In the genomic region with DNA sequence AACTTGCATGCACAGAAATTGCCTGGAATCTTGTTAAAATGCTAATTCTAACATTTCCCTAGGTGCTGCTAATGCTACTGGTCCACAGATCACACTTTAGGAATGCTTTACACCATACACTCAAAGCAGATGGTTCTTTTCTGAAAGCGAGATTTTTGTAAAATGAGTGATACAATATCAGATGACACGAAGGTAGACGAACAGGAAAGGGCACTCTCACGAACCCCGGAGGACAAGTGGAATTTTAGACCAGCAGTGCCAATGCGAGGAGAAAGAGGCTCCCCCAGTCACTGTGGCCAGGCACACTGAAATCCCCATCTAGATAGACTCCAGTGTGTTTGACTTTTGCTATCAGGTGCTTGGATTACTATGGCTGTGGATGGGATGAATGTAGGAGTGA, we compare ENCODE assay signal across 2 cellular contexts.
TF ChIP-seq lines count a peak whose summit lies in the region.

No MANE protein-coding gene starts in this region.

TF ChIP-seq in IMR-90, 13 proteins besides CTCF, POLR2A, EP300 and RAD21:
- TF ChIP-seq BHLHE40 (IDR thresholded peaks at IDR 0.05; ENCODE audit: low read depth, low read length) (no peak), SMC3 (IDR thresholded peaks at IDR 0.05; ENCODE audit: low read depth, low read length) (no peak), RCOR1 (IDR thresholded peaks at IDR 0.05; ENCODE audit: insufficient replicate concordance, low read length) (no peak), CHD1 (IDR thresholded peaks at IDR 0.05; ENCODE audit: low read depth, low read length) (no peak), RFX5 (IDR thresholded peaks at IDR 0.05; ENCODE audit: low read depth, low read length) (no peak), MAFK (IDR thresholded peaks at IDR 0.05; ENCODE audit: low read depth, low read length) (no peak), CEBPB (IDR thresholded peaks at IDR 0.05; ENCODE audit: low read depth, low read length) (no peak), MAZ (IDR thresholded peaks at IDR 0.05; ENCODE audit: borderline replicate concordance, low read depth, low read length) (no peak), FOS (IDR thresholded peaks at IDR 0.05; ENCODE audit: low read depth, low read length) (no peak), NFE2L2 (IDR thresholded peaks at IDR 0.05; ENCODE audit: low read depth, low read length) (no peak), MXI1 (IDR thresholded peaks at IDR 0.05; ENCODE audit: borderline replicate concordance, low read depth, low read length) (no peak)
- TF ChIP-seq, protein P1, sequence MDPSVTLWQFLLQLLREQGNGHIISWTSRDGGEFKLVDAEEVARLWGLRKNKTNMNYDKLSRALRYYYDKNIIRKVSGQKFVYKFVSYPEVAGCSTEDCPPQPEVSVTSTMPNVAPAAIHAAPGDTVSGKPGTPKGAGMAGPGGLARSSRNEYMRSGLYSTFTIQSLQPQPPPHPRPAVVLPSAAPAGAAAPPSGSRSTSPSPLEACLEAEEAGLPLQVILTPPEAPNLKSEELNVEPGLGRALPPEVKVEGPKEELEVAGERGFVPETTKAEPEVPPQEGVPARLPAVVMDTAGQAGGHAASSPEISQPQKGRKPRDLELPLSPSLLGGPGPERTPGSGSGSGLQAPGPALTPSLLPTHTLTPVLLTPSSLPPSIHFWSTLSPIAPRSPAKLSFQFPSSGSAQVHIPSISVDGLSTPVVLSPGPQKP (IDR thresholded peaks at IDR 0.05; ENCODE audit: borderline replicate concordance, low read depth, low read length), result no peak
- TF ChIP-seq, protein P2, sequence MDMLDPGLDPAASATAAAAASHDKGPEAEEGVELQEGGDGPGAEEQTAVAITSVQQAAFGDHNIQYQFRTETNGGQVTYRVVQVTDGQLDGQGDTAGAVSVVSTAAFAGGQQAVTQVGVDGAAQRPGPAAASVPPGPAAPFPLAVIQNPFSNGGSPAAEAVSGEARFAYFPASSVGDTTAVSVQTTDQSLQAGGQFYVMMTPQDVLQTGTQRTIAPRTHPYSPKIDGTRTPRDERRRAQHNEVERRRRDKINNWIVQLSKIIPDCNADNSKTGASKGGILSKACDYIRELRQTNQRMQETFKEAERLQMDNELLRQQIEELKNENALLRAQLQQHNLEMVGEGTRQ (IDR thresholded peaks at IDR 0.05; ENCODE audit: low read depth, low read length), result no peak
TF ChIP-seq in IMR-90: peak in this region for 0.

TF ChIP-seq in H1, 55 proteins besides CTCF, POLR2A, EP300 and RAD21:
- no peak for TF ChIP-seq HDAC6 (IDR thresholded peaks at IDR 0.05; ENCODE audit: low read depth, low read length)
- TF ChIP-seq, protein P3, sequence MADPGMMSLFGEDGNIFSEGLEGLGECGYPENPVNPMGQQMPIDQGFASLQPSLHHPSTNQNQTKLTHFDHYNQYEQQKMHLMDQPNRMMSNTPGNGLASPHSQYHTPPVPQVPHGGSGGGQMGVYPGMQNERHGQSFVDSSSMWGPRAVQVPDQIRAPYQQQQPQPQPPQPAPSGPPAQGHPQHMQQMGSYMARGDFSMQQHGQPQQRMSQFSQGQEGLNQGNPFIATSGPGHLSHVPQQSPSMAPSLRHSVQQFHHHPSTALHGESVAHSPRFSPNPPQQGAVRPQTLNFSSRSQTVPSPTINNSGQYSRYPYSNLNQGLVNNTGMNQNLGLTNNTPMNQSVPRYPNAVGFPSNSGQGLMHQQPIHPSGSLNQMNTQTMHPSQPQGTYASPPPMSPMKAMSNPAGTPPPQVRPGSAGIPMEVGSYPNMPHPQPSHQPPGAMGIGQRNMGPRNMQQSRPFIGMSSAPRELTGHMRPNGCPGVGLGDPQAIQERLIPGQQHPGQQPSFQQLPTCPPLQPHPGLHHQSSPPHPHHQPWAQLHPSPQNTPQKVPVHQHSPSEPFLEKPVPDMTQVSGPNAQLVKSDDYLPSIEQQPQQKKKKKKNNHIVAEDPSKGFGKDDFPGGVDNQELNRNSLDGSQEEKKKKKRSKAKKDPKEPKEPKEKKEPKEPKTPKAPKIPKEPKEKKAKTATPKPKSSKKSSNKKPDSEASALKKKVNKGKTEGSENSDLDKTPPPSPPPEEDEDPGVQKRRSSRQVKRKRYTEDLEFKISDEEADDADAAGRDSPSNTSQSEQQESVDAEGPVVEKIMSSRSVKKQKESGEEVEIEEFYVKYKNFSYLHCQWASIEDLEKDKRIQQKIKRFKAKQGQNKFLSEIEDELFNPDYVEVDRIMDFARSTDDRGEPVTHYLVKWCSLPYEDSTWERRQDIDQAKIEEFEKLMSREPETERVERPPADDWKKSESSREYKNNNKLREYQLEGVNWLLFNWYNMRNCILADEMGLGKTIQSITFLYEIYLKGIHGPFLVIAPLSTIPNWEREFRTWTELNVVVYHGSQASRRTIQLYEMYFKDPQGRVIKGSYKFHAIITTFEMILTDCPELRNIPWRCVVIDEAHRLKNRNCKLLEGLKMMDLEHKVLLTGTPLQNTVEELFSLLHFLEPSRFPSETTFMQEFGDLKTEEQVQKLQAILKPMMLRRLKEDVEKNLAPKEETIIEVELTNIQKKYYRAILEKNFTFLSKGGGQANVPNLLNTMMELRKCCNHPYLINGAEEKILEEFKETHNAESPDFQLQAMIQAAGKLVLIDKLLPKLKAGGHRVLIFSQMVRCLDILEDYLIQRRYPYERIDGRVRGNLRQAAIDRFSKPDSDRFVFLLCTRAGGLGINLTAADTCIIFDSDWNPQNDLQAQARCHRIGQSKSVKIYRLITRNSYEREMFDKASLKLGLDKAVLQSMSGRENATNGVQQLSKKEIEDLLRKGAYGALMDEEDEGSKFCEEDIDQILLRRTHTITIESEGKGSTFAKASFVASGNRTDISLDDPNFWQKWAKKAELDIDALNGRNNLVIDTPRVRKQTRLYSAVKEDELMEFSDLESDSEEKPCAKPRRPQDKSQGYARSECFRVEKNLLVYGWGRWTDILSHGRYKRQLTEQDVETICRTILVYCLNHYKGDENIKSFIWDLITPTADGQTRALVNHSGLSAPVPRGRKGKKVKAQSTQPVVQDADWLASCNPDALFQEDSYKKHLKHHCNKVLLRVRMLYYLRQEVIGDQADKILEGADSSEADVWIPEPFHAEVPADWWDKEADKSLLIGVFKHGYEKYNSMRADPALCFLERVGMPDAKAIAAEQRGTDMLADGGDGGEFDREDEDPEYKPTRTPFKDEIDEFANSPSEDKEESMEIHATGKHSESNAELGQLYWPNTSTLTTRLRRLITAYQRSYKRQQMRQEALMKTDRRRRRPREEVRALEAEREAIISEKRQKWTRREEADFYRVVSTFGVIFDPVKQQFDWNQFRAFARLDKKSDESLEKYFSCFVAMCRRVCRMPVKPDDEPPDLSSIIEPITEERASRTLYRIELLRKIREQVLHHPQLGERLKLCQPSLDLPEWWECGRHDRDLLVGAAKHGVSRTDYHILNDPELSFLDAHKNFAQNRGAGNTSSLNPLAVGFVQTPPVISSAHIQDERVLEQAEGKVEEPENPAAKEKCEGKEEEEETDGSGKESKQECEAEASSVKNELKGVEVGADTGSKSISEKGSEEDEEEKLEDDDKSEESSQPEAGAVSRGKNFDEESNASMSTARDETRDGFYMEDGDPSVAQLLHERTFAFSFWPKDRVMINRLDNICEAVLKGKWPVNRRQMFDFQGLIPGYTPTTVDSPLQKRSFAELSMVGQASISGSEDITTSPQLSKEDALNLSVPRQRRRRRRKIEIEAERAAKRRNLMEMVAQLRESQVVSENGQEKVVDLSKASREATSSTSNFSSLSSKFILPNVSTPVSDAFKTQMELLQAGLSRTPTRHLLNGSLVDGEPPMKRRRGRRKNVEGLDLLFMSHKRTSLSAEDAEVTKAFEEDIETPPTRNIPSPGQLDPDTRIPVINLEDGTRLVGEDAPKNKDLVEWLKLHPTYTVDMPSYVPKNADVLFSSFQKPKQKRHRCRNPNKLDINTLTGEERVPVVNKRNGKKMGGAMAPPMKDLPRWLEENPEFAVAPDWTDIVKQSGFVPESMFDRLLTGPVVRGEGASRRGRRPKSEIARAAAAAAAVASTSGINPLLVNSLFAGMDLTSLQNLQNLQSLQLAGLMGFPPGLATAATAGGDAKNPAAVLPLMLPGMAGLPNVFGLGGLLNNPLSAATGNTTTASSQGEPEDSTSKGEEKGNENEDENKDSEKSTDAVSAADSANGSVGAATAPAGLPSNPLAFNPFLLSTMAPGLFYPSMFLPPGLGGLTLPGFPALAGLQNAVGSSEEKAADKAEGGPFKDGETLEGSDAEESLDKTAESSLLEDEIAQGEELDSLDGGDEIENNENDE (IDR thresholded peaks at IDR 0.05; ENCODE audit: insufficient replicate concordance, low read length), result no peak
- TF ChIP-seq ATF3 (IDR thresholded peaks at IDR 0.05; ENCODE audit: insufficient read depth, low read depth, low read length), result no peak
- no peak for TF ChIP-seq KDM4A (IDR thresholded peaks at IDR 0.05; ENCODE audit: low read depth, low read length, severe bottlenecking)
- TF ChIP-seq, protein P4, sequence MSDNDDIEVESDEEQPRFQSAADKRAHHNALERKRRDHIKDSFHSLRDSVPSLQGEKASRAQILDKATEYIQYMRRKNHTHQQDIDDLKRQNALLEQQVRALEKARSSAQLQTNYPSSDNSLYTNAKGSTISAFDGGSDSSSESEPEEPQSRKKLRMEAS (IDR thresholded peaks at IDR 0.05), result no peak
- no peak for TF ChIP-seq CEBPB (IDR thresholded peaks at IDR 0.05; ENCODE audit: low read depth, low read length)
- TF ChIP-seq NANOG (IDR thresholded peaks at IDR 0.05; ENCODE audit: insufficient read depth, low read depth, low read length, poor library complexity, severe bottlenecking), result no peak
